ENCODE assay signal across 7 cellular contexts in the genomic region with DNA sequence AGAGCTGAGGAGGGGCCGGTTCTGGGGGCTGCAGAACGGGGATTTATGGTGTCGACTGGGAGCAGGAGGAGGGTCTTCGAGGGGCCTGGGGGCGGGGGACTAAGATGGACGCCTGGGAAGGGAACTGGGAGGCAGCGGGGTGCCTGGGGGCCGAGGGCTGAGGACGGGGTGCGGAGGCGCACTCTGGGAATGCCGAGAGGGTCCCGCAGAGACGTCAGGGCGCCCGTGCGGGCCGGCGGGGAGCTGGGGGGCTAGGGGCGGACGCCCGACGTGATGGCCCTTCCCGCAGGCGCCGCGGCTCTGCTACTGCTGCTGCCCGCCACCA. TPM values are rescaled to one million over a fixed set of nuclear protein-coding genes. Genes with fewer than 3 reads are reported as not detected.
A peak's percentile ranks its signal among the peaks of the same experiment; 100 is the strongest.
DNase-seq lines count a peak whose midpoint lies in the region; ATAC-seq lines count a peak whose summit lies in the region.

No MANE protein-coding gene starts in this region.

- H3K4me1 Mint-ChIP-seq in activated T-helper 17 cell treated with anti-CD3 and anti-CD28 coated beads, Interleukin-2, amount 50 U/mL, for 72 hours: peaks cover 4% of the 10 kb centered on the region

- H3K27ac ChIP-seq in HUES6 (ENCODE audit: low read depth, low read length): peak overlapping the region; percentile 21; the same call in 1 of the 2 replicates

- H3K27me3 ChIP-seq in HUES6 (ENCODE audit: control insufficient read depth, insufficient read depth, low read length): no peaks in the 10 kb centered on the region

- peak overlapping the region; percentile 79 for H3K9ac ChIP-seq in HUES6 (ENCODE audit: low read length)

- H3K4me3 ChIP-seq in HUES6 (ENCODE audit: low read depth, low read length) (peak overlapping the region; percentile 84), iPS-18c (ENCODE audit: insufficient read depth, low read depth, low read length) (peak overlapping the region; percentile 83)

- H3K36me3 ChIP-seq in HUES6 (ENCODE audit: control insufficient read depth, insufficient read depth, low read length): peaks cover 33% of the 10 kb centered on the region

- DNase-seq in stimulated activated naive CD4-positive, alpha-beta T cell treated with Interleukin-2 at 50 U/mL for 16 hours (lab: John Stamatoyannopoulos, UW): peak; percentile 26
- DNase-seq in retina (no peak), GOT3 (lab: John Stamatoyannopoulos, UW) (no peak)

- H3K4me1 ChIP-seq in HUES6 (ENCODE audit: control insufficient read depth, insufficient read depth, low read length): peaks cover 25% of the 10 kb centered on the region

- H3K9me3 ChIP-seq in HUES6 (ENCODE audit: control insufficient read depth, insufficient read depth, low read depth, low read length): no peaks in the 10 kb centered on the region
- peaks cover 5% of the 10 kb centered on the region for H3K9me3 ChIP-seq in iPS-18c (ENCODE audit: control insufficient read depth, insufficient read depth, low read length)

- peak overlapping the region; percentile 94 for H3K27ac Mint-ChIP-seq in activated T-helper 17 cell treated with anti-CD3 and anti-CD28 coated beads, Interleukin-2, amount 50 U/mL, for 72 hours

- no peaks in the 10 kb centered on the region for H3K9me3 Mint-ChIP-seq in activated T-helper 17 cell treated with anti-CD3 and anti-CD28 coated beads, Interleukin-2, amount 50 U/mL, for 72 hours

- no peak for ATAC-seq in activated T-helper 17 cell treated with anti-CD3 and anti-CD28 coated beads, Interleukin-2, amount 50 U/mL, for 72 hours (replicated peaks)
- no peak for ATAC-seq in GM21786 (IDR thresholded peaks at IDR 0.05; ENCODE audit: unreplicated experiment)

- H3K4me3 Mint-ChIP-seq in activated T-helper 17 cell treated with anti-CD3 and anti-CD28 coated beads, Interleukin-2, amount 50 U/mL, for 72 hours: peak overlapping the region; percentile 95

- peaks cover 11% of the 10 kb centered on the region for H3K36me3 Mint-ChIP-seq in activated T-helper 17 cell treated with anti-CD3 and anti-CD28 coated beads, Interleukin-2, amount 50 U/mL, for 72 hours (ENCODE audit: low read depth)

- H3K27me3 Mint-ChIP-seq in activated T-helper 17 cell treated with anti-CD3 and anti-CD28 coated beads, Interleukin-2, amount 50 U/mL, for 72 hours: no peaks in the 10 kb centered on the region

RNA-seq across cellular contexts. Expression of gene TM7SF2, which starts 0.5 kb away (rescaled TPM):
- total RNA-seq in activated T-helper 17 cell treated with anti-CD3 and anti-CD28 coated beads, Interleukin-2, amount 50 U/mL, for 72 hours: 10 to 100 TPM; 19.7 to 20.1 TPM

RNA-seq across cellular contexts. Expression of gene ZNHIT2, which starts 5.3 kb away (rescaled TPM):
- total RNA-seq in activated T-helper 17 cell treated with anti-CD3 and anti-CD28 coated beads, Interleukin-2, amount 50 U/mL, for 72 hours: 10 to 100 TPM in 1 of 2 donors, 1 to 10 TPM in 1; 6.3 to 10.0 TPM

RNA-seq across cellular contexts. Expression of gene FAU, which starts 9.7 kb away (rescaled TPM):
- 100 to 1,000 TPM; 929 to 948 TPM for total RNA-seq in activated T-helper 17 cell treated with anti-CD3 and anti-CD28 coated beads, Interleukin-2, amount 50 U/mL, for 72 hours

RNA-seq across cellular contexts. Expression of gene MRPL49, which starts 9.9 kb away (rescaled TPM):
- 10 to 100 TPM; 61.7 to 87.7 TPM for total RNA-seq in activated T-helper 17 cell treated with anti-CD3 and anti-CD28 coated beads, Interleukin-2, amount 50 U/mL, for 72 hours

RNA-seq across cellular contexts. Expression of gene VPS51, which starts 16.2 kb away (rescaled TPM):
- 10 to 100 TPM; 71.8 to 80.6 TPM for total RNA-seq in activated T-helper 17 cell treated with anti-CD3 and anti-CD28 coated beads, Interleukin-2, amount 50 U/mL, for 72 hours
